In the genomic region with DNA sequence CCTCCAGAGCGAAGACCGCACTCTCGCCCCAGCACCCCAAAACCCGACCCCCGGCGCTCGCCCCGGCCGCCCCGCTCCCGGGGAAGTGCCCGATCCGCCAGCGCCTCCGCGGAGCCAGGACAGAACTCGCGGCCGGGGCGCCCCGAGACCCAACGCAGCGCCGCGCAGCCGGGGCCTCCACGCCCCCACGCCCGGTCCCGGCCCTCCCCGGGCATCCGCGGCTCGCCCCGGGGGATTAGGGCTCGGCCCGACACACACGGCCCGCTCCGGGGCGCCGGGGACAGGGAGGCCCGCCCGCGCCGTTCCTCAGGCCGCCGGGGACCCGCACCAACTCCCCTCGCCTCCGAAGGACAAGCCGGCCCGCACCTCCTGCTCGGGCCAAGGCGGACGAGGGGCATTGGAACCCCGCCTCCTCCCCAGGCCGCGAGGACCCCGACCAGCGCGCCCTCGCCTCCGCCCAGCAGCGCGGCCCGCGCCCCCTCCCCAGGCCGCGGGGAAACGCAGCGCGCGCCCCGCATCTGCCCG, we compare ENCODE assay signal across 8 cellular contexts. TPM values are rescaled to one million over a fixed set of nuclear protein-coding genes. Genes with fewer than 3 reads are reported as not detected.
A peak's percentile ranks its signal among the peaks of the same experiment; 100 is the strongest.
DNase-seq lines count a peak whose midpoint lies in the region; ATAC-seq and TF ChIP-seq lines count a peak whose summit lies in the region.

No MANE protein-coding gene starts in this region.

- H3K9ac ChIP-seq in HUES6 (ENCODE audit: low read length) (peak overlapping the region; percentile 64), parathyroid adenoma (no peak overlapping the region)

- H3K27ac Mint-ChIP-seq in Calu3 (ENCODE audit: unreplicated experiment) = peak overlapping the region; percentile 78
- peak overlapping the region; percentile 98 for H3K27ac Mint-ChIP-seq in activated naive CD4-positive, alpha-beta T cell treated with anti-CD3 and anti-CD28 coated beads, Interleukin-2, amount 10 ng/mL, durations not matched to agents 7 days and 5 days

- peaks cover 14% of the 10 kb centered on the region for H3K4me1 ChIP-seq in HUES6 (ENCODE audit: control insufficient read depth, insufficient read depth, low read length)
- no peaks in the 10 kb centered on the region for H3K4me1 ChIP-seq in parathyroid adenoma

- H3K27me3 ChIP-seq in HUES6 (ENCODE audit: control insufficient read depth, insufficient read depth, low read length) (peaks cover 5% of the 10 kb centered on the region; the same call in 1 of the 2 replicates), parathyroid adenoma (ENCODE audit: control insufficient read depth, insufficient read depth, low read length) (no peaks in the 10 kb centered on the region)

- ATAC-seq in Right ventricle myocardium superior (ENCODE audit: poor library complexity) (peak; percentile 38), HG02623 (IDR thresholded peaks at IDR 0.05; ENCODE audit: unreplicated experiment) (no peak)

- peak overlapping the region; percentile 90 for H3K4me3 Mint-ChIP-seq in Calu3 (ENCODE audit: low read depth, unreplicated experiment)
- peak overlapping the region; percentile 99 for H3K4me3 Mint-ChIP-seq in activated naive CD4-positive, alpha-beta T cell treated with anti-CD3 and anti-CD28 coated beads, Interleukin-2, amount 10 ng/mL, durations not matched to agents 7 days and 5 days

- no peaks in the 10 kb centered on the region for H3K9me3 ChIP-seq in HUES6 (ENCODE audit: control insufficient read depth, insufficient read depth, low read depth, low read length)
- no peaks in the 10 kb centered on the region for H3K9me3 ChIP-seq in parathyroid adenoma (ENCODE audit: control insufficient read depth, low read length)

- peak overlapping the region; percentile 72 for H2AFZ ChIP-seq in parathyroid adenoma

- TF ChIP-seq CTCF in Calu3 (IDR thresholded peaks at IDR 0.05; ENCODE audit: unreplicated experiment) (no peak), parathyroid adenoma (IDR thresholded peaks at IDR 0.05) (no peak)

- no TSS peak for BruUV-seq in Calu3 (replicated peaks; lab: Mats Ljungman, UMichigan)

- no peak for DNase-seq in Calu3
- peak; percentile 47 for DNase-seq in activated naive CD4-positive, alpha-beta T cell treated with anti-CD3 and anti-CD28 coated beads, Interleukin-2, amount 10 ng/mL, durations not matched to agents 7 days and 5 days
- DNase-seq in Right ventricle myocardium superior = peak; percentile 69
- no peak for DNase-seq in NCI-H2081 treated with DMSO at 0.1 percent for 48 hours (lab: John Stamatoyannopoulos, UW)
- no peak for DNase-seq in DMS153 treated with DMSO at 0.1 percent for 48 hours (lab: John Stamatoyannopoulos, UW; ENCODE audit: unreplicated experiment)

- H3K4me1 Mint-ChIP-seq in Calu3 (ENCODE audit: low read depth, unreplicated experiment) = peaks cover 15% of the 10 kb centered on the region
- peaks cover 66% of the 10 kb centered on the region for H3K4me1 Mint-ChIP-seq in activated naive CD4-positive, alpha-beta T cell treated with anti-CD3 and anti-CD28 coated beads, Interleukin-2, amount 10 ng/mL, durations not matched to agents 7 days and 5 days

- H3K27ac ChIP-seq in HUES6 (ENCODE audit: low read depth, low read length) = peak overlapping the region; percentile 21; the same call in 1 of the 2 replicates
- peak overlapping the region; percentile 24 for H3K27ac ChIP-seq in parathyroid adenoma

- intact Hi-C loops in Calu3 (cut with micrococcal nuclease; ENCODE audit: unreplicated experiment) = loop anchor here (10.0 kb wide), 1 partner anchor 78 kb away; no protein-coding TSS in a partner anchor
- intact Hi-C loops in Right ventricle myocardium superior (cut with DNase I) = loop anchor here (5.0 to 10.0 kb wide), 2 partner anchors 78 to 155 kb away; no protein-coding TSS in a partner anchor

- H3K36me3 ChIP-seq in HUES6 (ENCODE audit: control insufficient read depth, insufficient read depth, low read length) (no peaks in the 10 kb centered on the region), parathyroid adenoma (ENCODE audit: control insufficient read depth, insufficient read depth, low read length) (no peaks in the 10 kb centered on the region)

- H3K79me2 ChIP-seq in parathyroid adenoma = peaks cover 11% of the 10 kb centered on the region

- CTCF ChIA-PET in Calu3 (lab: Charles Lee) = interaction anchor here (0.6 kb wide), 2 partner anchors 10 to 53 kb away, joined by 4 read pairs; no protein-coding TSS in a partner anchor
- CTCF ChIA-PET in activated naive CD4-positive, alpha-beta T cell treated with anti-CD3 and anti-CD28 coated beads, Interleukin-2, amount 10 ng/mL, durations not matched to agents 7 days and 5 days (lab: Charles Lee) = no interaction called here

- H3K27me3 Mint-ChIP-seq in Calu3 (ENCODE audit: unreplicated experiment) = no peaks in the 10 kb centered on the region
- H3K27me3 Mint-ChIP-seq in activated naive CD4-positive, alpha-beta T cell treated with anti-CD3 and anti-CD28 coated beads, Interleukin-2, amount 10 ng/mL, durations not matched to agents 7 days and 5 days = peaks cover 3% of the 10 kb centered on the region

- peaks cover 18% of the 10 kb centered on the region for H3K36me3 Mint-ChIP-seq in Calu3 (ENCODE audit: insufficient read depth, unreplicated experiment)
- H3K36me3 Mint-ChIP-seq in activated naive CD4-positive, alpha-beta T cell treated with anti-CD3 and anti-CD28 coated beads, Interleukin-2, amount 10 ng/mL, durations not matched to agents 7 days and 5 days = peaks cover 16% of the 10 kb centered on the region

- H3K4me3 ChIP-seq in HUES6 (ENCODE audit: low read depth, low read length) = peak overlapping the region; percentile 83
- peak overlapping the region; percentile 73 for H3K4me3 ChIP-seq in parathyroid adenoma (ENCODE audit: low read depth, low read length)

- peak overlapping the region; percentile 89 for H3K4me2 ChIP-seq in parathyroid adenoma (ENCODE audit: low read length)

- no peaks in the 10 kb centered on the region for H3K9me3 Mint-ChIP-seq in Calu3 (ENCODE audit: low read depth, unreplicated experiment)
- no peaks in the 10 kb centered on the region for H3K9me3 Mint-ChIP-seq in activated naive CD4-positive, alpha-beta T cell treated with anti-CD3 and anti-CD28 coated beads, Interleukin-2, amount 10 ng/mL, durations not matched to agents 7 days and 5 days

RNA-seq across cellular contexts. Expression of a gene that starts 0.5 kb away (rescaled TPM):
- total RNA-seq in Calu3 (2022) (9.6 and 9.9 TPM in 2 replicates), Right ventricle myocardium superior (21.5 TPM)

RNA-seq across cellular contexts. Expression of a gene that starts 11.2 kb away (rescaled TPM):
- total RNA-seq in Calu3 (2022) (39.9 and 43.4 TPM in 2 replicates), Right ventricle myocardium superior (20.4 TPM)

Comparison
In these comparisons a context has a peak if more than half of its experiments do, and no peak if none do; other contexts are left out.
1. DNase-seq: peak in activated naive CD4-positive, alpha-beta T cell treated with anti-CD3 and anti-CD28 coated beads, Interleukin-2, amount 10 ng/mL, durations not matched to agents 7 days and 5 days (single experiment) and Right ventricle myocardium superior (single experiment); none in Calu3 (single experiment), NCI-H2081 treated with DMSO at 0.1 percent for 48 hours (single experiment) and DMS153 treated with DMSO at 0.1 percent for 48 hours (single experiment).